16 cellular contexts compared by ENCODE assay signal in genomic region chr1:23039308-23039826, GRCh38. TPM values are rescaled to one million over a fixed set of nuclear protein-coding genes. Genes with fewer than 3 reads are reported as not detected.
DNase-seq lines count a peak whose midpoint lies in the region; ATAC-seq and TF ChIP-seq lines count a peak whose summit lies in the region.
"Had no signal": no experiment of that assay in that cellular context is flagged by ENCODE, and none has a peak within 500 bp of the region (broad histone marks: within the 10 kb centered on the region; RNA-seq: fewer than 3 reads in every experiment).

No MANE protein-coding gene starts in this region.

- POLR2A ChIA-PET in CD8-positive, alpha-beta T cell (lab: Charles Lee): interaction anchor here (1.9 kb wide), 1 partner anchor 16 kb away, joined by 5 read pairs; no protein-coding TSS in a partner anchor

- H3K4me3 Mint-ChIP-seq in CD8-positive, alpha-beta T cell: no peak overlapping the region
- no peak overlapping the region for H3K4me3 Mint-ChIP-seq in mesothelial cell of epicardium
- H3K4me3 Mint-ChIP-seq in activated T-helper 1 cell treated with anti-CD3 and anti-CD28 coated beads, Interleukin-12 subunit alpha, Interleukin-12 subunit beta, Interleukin-2, Interleukin-4 antibody, amounts not matched to agents 30 ng/mL and 10 ng/mL and 1 ng/mL, durations not matched to agents 14 hours and 24 hours and 36 hours: no peak overlapping the region
- H3K4me3 Mint-ChIP-seq: CD4-positive, alpha-beta T cell had no signal

- H3K27ac ChIP-seq in BLaER1: no peak overlapping the region
- H3K27ac ChIP-seq in CD8-positive, alpha-beta T cell (ENCODE audit: low read depth, low read length): no peak overlapping the region
- peak overlapping the region; percentile 34; the same call in 1 of the 2 replicates for H3K27ac ChIP-seq in VCaP
- H3K27ac ChIP-seq: RWPE1 had no signal

- no peaks in the 10 kb centered on the region for H3K9me3 Mint-ChIP-seq in CD8-positive, alpha-beta T cell
- no peaks in the 10 kb centered on the region for H3K9me3 Mint-ChIP-seq in mesothelial cell of epicardium
- H3K9me3 Mint-ChIP-seq in activated T-helper 1 cell treated with anti-CD3 and anti-CD28 coated beads, Interleukin-12 subunit alpha, Interleukin-12 subunit beta, Interleukin-2, Interleukin-4 antibody, amounts not matched to agents 30 ng/mL and 10 ng/mL and 1 ng/mL, durations not matched to agents 14 hours and 24 hours and 36 hours: no peaks in the 10 kb centered on the region
- H3K9me3 Mint-ChIP-seq: CD4-positive, alpha-beta T cell had no signal

- H3K36me3 Mint-ChIP-seq in CD8-positive, alpha-beta T cell: peaks cover 19% of the 10 kb centered on the region
- peaks cover 6% of the 10 kb centered on the region for H3K36me3 Mint-ChIP-seq in mesothelial cell of epicardium
- peaks cover 13% of the 10 kb centered on the region for H3K36me3 Mint-ChIP-seq in activated T-helper 1 cell treated with anti-CD3 and anti-CD28 coated beads, Interleukin-12 subunit alpha, Interleukin-12 subunit beta, Interleukin-2, Interleukin-4 antibody, amounts not matched to agents 30 ng/mL and 10 ng/mL and 1 ng/mL, durations not matched to agents 14 hours and 24 hours and 36 hours (ENCODE audit: low read depth)

- peaks cover 25% of the 10 kb centered on the region for H3K4me1 ChIP-seq in BLaER1
- H3K4me1 ChIP-seq in CD8-positive, alpha-beta T cell (ENCODE audit: insufficient read depth, low read length): peaks cover 4% of the 10 kb centered on the region

- TF ChIP-seq POLR2A in GM18505 (IDR thresholded peaks at IDR 0.05; ENCODE audit: borderline replicate concordance, extremely low read depth, insufficient read depth, insufficient read length): no peak

- 0 out of 2 replicates have a peak overlapping the region, but pooled peaks have one; percentile 2 for H3K4me2 ChIP-seq in BLaER1

- no peak for TF ChIP-seq CTCF in CD8-positive, alpha-beta T cell (IDR thresholded peaks at IDR 0.05)
- TF ChIP-seq CTCF in VCaP (conservative IDR thresholded peaks at IDR 0.05): no peak
- TF ChIP-seq CTCF in mesothelial cell of epicardium (IDR thresholded peaks at IDR 0.05; ENCODE audit: unreplicated experiment): no peak

- no peak overlapping the region for H3K9ac ChIP-seq in BLaER1

- intact Hi-C loops in CD8-positive, alpha-beta T cell (cut with DNase I, micrococcal nuclease): no loop called here
- intact Hi-C loops in activated T-helper 1 cell treated with anti-CD3 and anti-CD28 coated beads, Interleukin-12 subunit alpha, Interleukin-12 subunit beta, Interleukin-2, Interleukin-4 antibody, amounts not matched to agents 30 ng/mL and 10 ng/mL and 1 ng/mL, durations not matched to agents 14 hours and 24 hours and 36 hours (cut with micrococcal nuclease): no loop called here

- H3K9me3 ChIP-seq in BLaER1: no peaks in the 10 kb centered on the region
- H3K9me3 ChIP-seq in CD8-positive, alpha-beta T cell (ENCODE audit: low read length): no peaks in the 10 kb centered on the region

- peaks cover 100% of the 10 kb centered on the region for H4K20me1 ChIP-seq in BLaER1

- H3K36me3 ChIP-seq in BLaER1: peaks cover 51% of the 10 kb centered on the region
- H3K36me3 ChIP-seq in CD8-positive, alpha-beta T cell (ENCODE audit: insufficient read depth, low read length): no peaks in the 10 kb centered on the region

- peak overlapping the region; percentile 2 for H3K27ac Mint-ChIP-seq in CD8-positive, alpha-beta T cell
- peak overlapping the region; percentile 22 for H3K27ac Mint-ChIP-seq in mesothelial cell of epicardium
- no peak overlapping the region for H3K27ac Mint-ChIP-seq in activated T-helper 1 cell treated with anti-CD3 and anti-CD28 coated beads, Interleukin-12 subunit alpha, Interleukin-12 subunit beta, Interleukin-2, Interleukin-4 antibody, amounts not matched to agents 30 ng/mL and 10 ng/mL and 1 ng/mL, durations not matched to agents 14 hours and 24 hours and 36 hours
- H3K27ac Mint-ChIP-seq: CD4-positive, alpha-beta T cell had no signal

- DNase-seq in CD8-positive, alpha-beta T cell: no peak
- DNase-seq in mesothelial cell of epicardium (ENCODE audit: low spot score in 2 of 2, unreplicated experiment in 2 of 2) (no peak), COLO668 (lab: John Stamatoyannopoulos, UW; ENCODE audit: unreplicated experiment) (no peak)
- DNase-seq in activated T-helper 1 cell treated with anti-CD3 and anti-CD28 coated beads, Interleukin-12 subunit alpha, Interleukin-12 subunit beta, Interleukin-2, Interleukin-4 antibody, amounts not matched to agents 30 ng/mL and 10 ng/mL and 1 ng/mL, durations not matched to agents 14 hours and 24 hours and 36 hours (ENCODE audit: low spot score): no peak
- DNase-seq: CD4-positive, alpha-beta T cell; KG1; NCI-H1048; NCI-H2081 treated with DMSO at 0.1 percent for 48 hours; NCI-H226; NCI-H526; NK-92 treated with Interleukin-12 subunit alpha and Interleukin-12 subunit beta, amount 100 ng/mL, for 24 hours had no signal

- ATAC-seq in CD8-positive, alpha-beta T cell: no peak
- no peak for ATAC-seq in GM18505 (IDR thresholded peaks at IDR 0.05; ENCODE audit: unreplicated experiment)
- ATAC-seq: HCT116 had no signal

- no peaks in the 10 kb centered on the region for H3K27me3 ChIP-seq in BLaER1
- H3K27me3 ChIP-seq in CD8-positive, alpha-beta T cell (ENCODE audit: insufficient read depth, low read length): no peaks in the 10 kb centered on the region

- H3K4me3 ChIP-seq in BLaER1: no peak overlapping the region
- H3K4me3 ChIP-seq in CD8-positive, alpha-beta T cell (ENCODE audit: low read depth, low read length): no peak overlapping the region

- CTCF ChIA-PET in CD8-positive, alpha-beta T cell (lab: Charles Lee): no interaction called here

- H3K27me3 Mint-ChIP-seq in CD8-positive, alpha-beta T cell (ENCODE audit: low read depth): no peaks in the 10 kb centered on the region
- H3K27me3 Mint-ChIP-seq in mesothelial cell of epicardium (ENCODE audit: low read depth): no peaks in the 10 kb centered on the region
- H3K27me3 Mint-ChIP-seq in activated T-helper 1 cell treated with anti-CD3 and anti-CD28 coated beads, Interleukin-12 subunit alpha, Interleukin-12 subunit beta, Interleukin-2, Interleukin-4 antibody, amounts not matched to agents 30 ng/mL and 10 ng/mL and 1 ng/mL, durations not matched to agents 14 hours and 24 hours and 36 hours (ENCODE audit: insufficient read depth): no peaks in the 10 kb centered on the region
- H3K27me3 Mint-ChIP-seq: CD4-positive, alpha-beta T cell had no signal

- H3K4me1 Mint-ChIP-seq in CD8-positive, alpha-beta T cell (ENCODE audit: low read depth): peaks cover 45% of the 10 kb centered on the region
- H3K4me1 Mint-ChIP-seq in mesothelial cell of epicardium: peaks cover 24% of the 10 kb centered on the region
- peaks cover 31% of the 10 kb centered on the region for H3K4me1 Mint-ChIP-seq in activated T-helper 1 cell treated with anti-CD3 and anti-CD28 coated beads, Interleukin-12 subunit alpha, Interleukin-12 subunit beta, Interleukin-2, Interleukin-4 antibody, amounts not matched to agents 30 ng/mL and 10 ng/mL and 1 ng/mL, durations not matched to agents 14 hours and 24 hours and 36 hours (ENCODE audit: low read depth)

RNA-seq across cellular contexts. Expression of gene KDM1A, which starts 20.1 kb away (rescaled TPM):
- 10 to 100 TPM; 42.2 to 46.2 TPM for total RNA-seq in CD8-positive, alpha-beta T cell
- 164 to 168 TPM (median 165 TPM) in 3 replicates for total RNA-seq in mesothelial cell of epicardium
- 79.9 and 80.8 TPM in 2 replicates for total RNA-seq in activated T-helper 1 cell treated with anti-CD3 and anti-CD28 coated beads, Interleukin-12 subunit alpha, Interleukin-12 subunit beta, Interleukin-2, Interleukin-4 antibody, amounts not matched to agents 30 ng/mL and 10 ng/mL and 1 ng/mL, durations not matched to agents 14 hours and 24 hours and 36 hours

RNA-seq across cellular contexts. Expression of gene TEX46, which starts 23.7 kb away (rescaled TPM):
- total RNA-seq in CD8-positive, alpha-beta T cell: not detected
- 0.54 TPM in 1 of 3 replicates, not detected in the others for total RNA-seq in mesothelial cell of epicardium
- not detected in 2 replicates for total RNA-seq in activated T-helper 1 cell treated with anti-CD3 and anti-CD28 coated beads, Interleukin-12 subunit alpha, Interleukin-12 subunit beta, Interleukin-2, Interleukin-4 antibody, amounts not matched to agents 30 ng/mL and 10 ng/mL and 1 ng/mL, durations not matched to agents 14 hours and 24 hours and 36 hours
- total RNA-seq: CD4-positive, alpha-beta T cell had no signal
